22 cellular contexts compared by ENCODE assay signal in genomic region chr2:235028646-235029045, GRCh38.
DNase-seq lines count a peak whose midpoint lies in the region; ATAC-seq and TF ChIP-seq lines count a peak whose summit lies in the region.
"Had no signal": no experiment of that assay in that cellular context is flagged by ENCODE, and none has a peak within 500 bp of the region (broad histone marks: within the 10 kb centered on the region; RNA-seq: fewer than 3 reads in every experiment).

No MANE protein-coding gene starts in this region.

- H3K4me1 ChIP-seq in IMR-90 (ENCODE audit: control insufficient read depth, insufficient read depth, low read length) (peaks cover 65% of the 10 kb centered on the region), Caco-2 (peaks cover 31% of the 10 kb centered on the region)

- no peak for TF ChIP-seq POLR2A in IMR-90 (IDR thresholded peaks at IDR 0.05; ENCODE audit: low read depth, low read length)

- H3K4me1 Mint-ChIP-seq in chondrocyte (ENCODE audit: low read depth) = peaks cover 60% of the 10 kb centered on the region
- peaks cover 76% of the 10 kb centered on the region for H3K4me1 Mint-ChIP-seq in nephron progenitor cell
- H3K4me1 Mint-ChIP-seq in Caco-2 (ENCODE audit: low read depth, unreplicated experiment) = peaks cover 28% of the 10 kb centered on the region
- H3K4me1 Mint-ChIP-seq: activated CD8-positive, alpha-beta memory T cell treated with anti-CD3 and anti-CD28 coated beads, Interleukin-2, amount 10 ng/mL, durations not matched to agents 7 days and 5 days; CD14-positive monocyte had no signal

- 0 out of 4 replicates have a peak overlapping the region, but pooled peaks of 1 of the 2 experiments have one; percentile 43 for H4K8ac ChIP-seq in IMR-90 (ENCODE audit: low read depth in 2 of 2, low read length in 2 of 2)

- CTCF ChIA-PET in IMR-90 (lab: Yijun Ruan, JAX) (interaction anchor here (1.1 kb wide), 1 partner anchor 79 kb away, joined by 3 read pairs; no protein-coding TSS in a partner anchor), Caco-2 (lab: Charles Lee) (no interaction called here)

- H3K9ac ChIP-seq in IMR-90 (ENCODE audit: low read depth, low read length) = no peak overlapping the region

- peak overlapping the region; percentile 74; the same call in 1 of the 2 replicates for H3K14ac ChIP-seq in IMR-90 (replicated peaks; ENCODE audit: low read depth, low read length)

- H4K5ac ChIP-seq in IMR-90 (ENCODE audit: low read depth, low read length) = no peak overlapping the region

- H3K18ac ChIP-seq in IMR-90 (ENCODE audit: low read depth, low read length) = no peak overlapping the region

- POLR2A ChIA-PET in IMR-90 (lab: Charles Lee; ENCODE audit: unreplicated experiment) = no interaction called here
- POLR2A ChIA-PET in Caco-2 (lab: Charles Lee) = no interaction called here

- H3K27ac Mint-ChIP-seq in chondrocyte (ENCODE audit: unreplicated experiment) (no peak overlapping the region), nephron progenitor cell (peak overlapping the region; percentile 73), Caco-2 (ENCODE audit: unreplicated experiment) (no peak overlapping the region)
- H3K27ac Mint-ChIP-seq: activated CD8-positive, alpha-beta memory T cell treated with anti-CD3 and anti-CD28 coated beads, Interleukin-2, amount 10 ng/mL, durations not matched to agents 7 days and 5 days; activated naive CD4-positive, alpha-beta T cell treated with anti-CD3 and anti-CD28 coated beads for 36 hours; progenitor cell of endocrine pancreas; stimulated activated naive B cell treated with anti-CD40 and anti-IgM and Interleukin-4, amounts not matched to agents 10 μg/mL and 1 μg/mL and 100 μg/mL, for 72 hours had no signal

- peaks cover 100% of the 10 kb centered on the region for H4K20me1 ChIP-seq in IMR-90 (ENCODE audit: insufficient read depth, low read length)

- H3K27me3 ChIP-seq in IMR-90 (ENCODE audit: control insufficient read depth, insufficient read depth, low read length) = no peaks in the 10 kb centered on the region
- no peaks in the 10 kb centered on the region for H3K27me3 ChIP-seq in Caco-2 (replicated peaks; ENCODE audit: control insufficient read depth, insufficient read depth, low read length)

- peaks cover 77% of the 10 kb centered on the region for H3K9me1 ChIP-seq in IMR-90 (ENCODE audit: insufficient read depth, low read length)

- in situ Hi-C loops in IMR-90 (cut with MboI; ENCODE audit: low sequenced_read_pairs) = no loop called here

- peaks cover 0 to 98% of the 10 kb centered on the region in 2 experiments; a peak in 3 of 4 replicates for H3K79me1 ChIP-seq in IMR-90 (ENCODE audit: low read depth in 1 of 2, low read length in 2 of 2)

- H3K4me3 Mint-ChIP-seq in chondrocyte (ENCODE audit: unreplicated experiment) (no peak overlapping the region), nephron progenitor cell (no peak overlapping the region), Caco-2 (ENCODE audit: unreplicated experiment) (no peak overlapping the region)
- H3K4me3 Mint-ChIP-seq: activated CD8-positive, alpha-beta memory T cell treated with anti-CD3 and anti-CD28 coated beads, Interleukin-2, amount 10 ng/mL, durations not matched to agents 7 days and 5 days; activated naive CD4-positive, alpha-beta T cell treated with anti-CD3 and anti-CD28 coated beads for 36 hours; CD14-positive monocyte; stimulated activated naive B cell treated with anti-CD40 and anti-IgM and Interleukin-4, amounts not matched to agents 10 μg/mL and 1 μg/mL and 100 μg/mL, for 72 hours had no signal

- BruUV-seq in IMR-90 (replicated peaks; lab: Mats Ljungman, UMichigan) (no TSS peak), Caco-2 (replicated peaks; lab: Mats Ljungman, UMichigan) (no TSS peak)

- H3K36me3 Mint-ChIP-seq in chondrocyte (ENCODE audit: low read depth) (peaks cover 2% of the 10 kb centered on the region), nephron progenitor cell (ENCODE audit: low read depth) (peaks cover 16% of the 10 kb centered on the region), Caco-2 (ENCODE audit: insufficient read depth, unreplicated experiment) (peaks cover 17% of the 10 kb centered on the region)
- H3K36me3 Mint-ChIP-seq: activated CD8-positive, alpha-beta memory T cell treated with anti-CD3 and anti-CD28 coated beads, Interleukin-2, amount 10 ng/mL, durations not matched to agents 7 days and 5 days; CD14-positive monocyte; stimulated activated naive B cell treated with anti-CD40 and anti-IgM and Interleukin-4, amounts not matched to agents 10 μg/mL and 1 μg/mL and 100 μg/mL, for 72 hours had no signal

- H4K91ac ChIP-seq in IMR-90 (ENCODE audit: insufficient read depth, low read depth, low read length) = peak overlapping the region; percentile 28; the same call in 1 of the 2 replicates

- H3K9me3 Mint-ChIP-seq in chondrocyte (ENCODE audit: low read depth) (no peaks in the 10 kb centered on the region), nephron progenitor cell (no peaks in the 10 kb centered on the region), Caco-2 (ENCODE audit: unreplicated experiment) (no peaks in the 10 kb centered on the region)
- H3K9me3 Mint-ChIP-seq: activated naive CD4-positive, alpha-beta T cell treated with anti-CD3 and anti-CD28 coated beads for 36 hours; stimulated activated naive B cell treated with anti-CD40 and anti-IgM and Interleukin-4, amounts not matched to agents 10 μg/mL and 1 μg/mL and 100 μg/mL, for 72 hours had no signal

- no peak overlapping the region for H3K4me2 ChIP-seq in IMR-90 (ENCODE audit: low read depth, low read length)

- H3K9me3 ChIP-seq in IMR-90 (ENCODE audit: control insufficient read depth, insufficient read depth, low read length) = no peaks in the 10 kb centered on the region
- H3K9me3 ChIP-seq in Caco-2 = no peaks in the 10 kb centered on the region

- H2AK5ac ChIP-seq in IMR-90 (ENCODE audit: low read depth, low read length) = peak overlapping the region; percentile 54

- H3K4ac ChIP-seq in IMR-90 (ENCODE audit: low read depth, low read length) = peak overlapping the region; percentile 70; the same call in 1 of the 2 replicates

- no peak overlapping the region for H2AK9ac ChIP-seq in IMR-90 (replicated peaks; ENCODE audit: low read depth, low read length, poor library complexity)

- 93% methylated on average over 3 of the region's 4 CpGs; no CpG with 5 or more reads in 1 of the 2 experiments for WGBS in IMR-90 (ENCODE audit: extremely low coverage in 2 of 2, insufficient read length in 1 of 2), 2 experiments

- ATAC-seq in IMR-90 (ENCODE audit: low read depth) (no peak), GM18868 (IDR thresholded peaks at IDR 0.05; ENCODE audit: unreplicated experiment) (no peak)
- ATAC-seq: activated CD8-positive, alpha-beta memory T cell treated with anti-CD3 and anti-CD28 coated beads, Interleukin-2, amount 10 ng/mL, durations not matched to agents 7 days and 5 days; esophagus mucosa; stimulated activated naive B cell treated with anti-CD40 and anti-IgM and Interleukin-4, amounts not matched to agents 10 μg/mL and 1 μg/mL and 100 μg/mL, for 72 hours had no signal

- 0 out of 3 replicates have a peak overlapping the region, but pooled peaks have one; percentile 31 for H2BK15ac ChIP-seq in IMR-90 (ENCODE audit: low read depth, low read length)

- no peak overlapping the region for H3K56ac ChIP-seq in IMR-90 (ENCODE audit: extremely low read depth, insufficient read depth, low read length)

- no peak overlapping the region for H2AFZ ChIP-seq in IMR-90 (replicated peaks; ENCODE audit: low read length, poor library complexity)

- H3K36me3 ChIP-seq in IMR-90 (ENCODE audit: control insufficient read depth, insufficient read depth, low read length) = peaks cover 19% of the 10 kb centered on the region
- no peaks in the 10 kb centered on the region for H3K36me3 ChIP-seq in Caco-2 (ENCODE audit: control insufficient read depth, insufficient read depth, low read length)

- intact Hi-C loops in IMR-90 (cut with micrococcal nuclease) (no loop called here), Caco-2 (cut with micrococcal nuclease; ENCODE audit: unreplicated experiment) (no loop called here)

- H2BK5ac ChIP-seq in IMR-90 (ENCODE audit: low read depth, low read length, poor library complexity, severe bottlenecking) = peak overlapping the region; percentile 48

- H3K27ac ChIP-seq in C4-2B = peak overlapping the region; percentile 92
- no peak overlapping the region for H3K27ac ChIP-seq in IMR-90 (ENCODE audit: insufficient read depth, low read length)
- H3K27ac ChIP-seq: WERI-Rb-1 had no signal

- H3K23ac ChIP-seq in IMR-90 (ENCODE audit: low read depth, low read length) = no peak overlapping the region

- H3K27me3 Mint-ChIP-seq in chondrocyte (ENCODE audit: low read depth) (no peaks in the 10 kb centered on the region), nephron progenitor cell (ENCODE audit: low read depth, poor library complexity) (no peaks in the 10 kb centered on the region), Caco-2 (ENCODE audit: insufficient read depth, unreplicated experiment) (no peaks in the 10 kb centered on the region)
- H3K27me3 Mint-ChIP-seq: activated CD8-positive, alpha-beta memory T cell treated with anti-CD3 and anti-CD28 coated beads, Interleukin-2, amount 10 ng/mL, durations not matched to agents 7 days and 5 days; progenitor cell of endocrine pancreas; stimulated activated naive B cell treated with anti-CD40 and anti-IgM and Interleukin-4, amounts not matched to agents 10 μg/mL and 1 μg/mL and 100 μg/mL, for 72 hours had no signal

- no peak for DNase-seq in IMR-90
- peak; percentile 58 for DNase-seq in chondrocyte (ENCODE audit: low spot score)
- no peak for DNase-seq in nephron progenitor cell
- DNase-seq in Caco-2 = no peak
- DNase-seq in activated CD4-positive, alpha-beta T cell treated with anti-CD3 and anti-CD28 coated beads for 4 hours = no peak
- no peak for DNase-seq in COLO668 (lab: John Stamatoyannopoulos, UW; ENCODE audit: unreplicated experiment)
- DNase-seq: activated CD4-positive, alpha-beta T cell treated with anti-CD3 and anti-CD28 coated beads, Interleukin-2, amount 50 U/mL, for 1 hour; activated CD8-positive, alpha-beta memory T cell treated with anti-CD3 and anti-CD28 coated beads, Interleukin-2, amount 10 ng/mL, durations not matched to agents 7 days and 5 days; activated naive CD4-positive, alpha-beta T cell treated with anti-CD3 and anti-CD28 coated beads for 36 hours; effector memory CD4-positive, alpha-beta T cell; foreskin melanocyte; NCI-H1105 treated with DMSO at 0.1 percent for 48 hours; NCI-H2029 treated with DMSO at 0.1 percent for 48 hours; NCI-H526; stimulated activated CD4-positive, alpha-beta T cell treated with anti-CD3 and anti-CD28 coated beads, Interleukin-15, amount 100 ng/mL, for 24 hours; stimulated activated naive B cell treated with anti-CD40 and anti-IgM and Interleukin-4, amounts not matched to agents 10 μg/mL and 1 μg/mL and 100 μg/mL, for 72 hours; WERI-Rb-1 had no signal

- dilution Hi-C loops in IMR-90 (cut with HindIII; ENCODE audit: low sequenced_read_pairs, unreplicated experiment) = no loop called here

- TF ChIP-seq CTCF in C4-2B (conservative IDR thresholded peaks at IDR 0.05) (no peak), IMR-90 (conservative IDR thresholded peaks at IDR 0.05; ENCODE audit: low read depth, low read length) (no peak), chondrocyte (IDR thresholded peaks at IDR 0.05) (no peak), nephron progenitor cell (IDR thresholded peaks at IDR 0.05) (no peak), Caco-2 (IDR thresholded peaks at IDR 0.05; ENCODE audit: insufficient read depth in 1 of 2, low read depth in 1 of 2, low read length in 1 of 2, severe bottlenecking in 1 of 2, unreplicated experiment in 1 of 2) (no peak)

- no peak overlapping the region for H3K4me3 ChIP-seq in IMR-90 (ENCODE audit: insufficient read depth, low read depth, low read length)
- no peak overlapping the region for H3K4me3 ChIP-seq in Caco-2 (ENCODE audit: low read depth, low read length)

- 0 out of 2 replicates have a peak overlapping the region, but pooled peaks have one; percentile 20 for H2BK120ac ChIP-seq in IMR-90 (ENCODE audit: low read depth, low read length)

- peak overlapping the region; percentile 36; the same call in 1 of the 2 replicates for H2BK20ac ChIP-seq in IMR-90 (ENCODE audit: low read depth, low read length)

- no peak for TF ChIP-seq RAD21 in IMR-90 (IDR thresholded peaks at IDR 0.05; ENCODE audit: low read length)
